8 cellular contexts compared by ENCODE assay signal in genomic region chr11:6481012-6481923, GRCh38. TPM values are rescaled to one million over a fixed set of nuclear protein-coding genes. Genes with fewer than 3 reads are reported as not detected.
DNase-seq lines count a peak whose midpoint lies in the region; ATAC-seq and TF ChIP-seq lines count a peak whose summit lies in the region.

Gene ARFIP2 (minus strand): TSS chr11:6481331. CDS start chr11:6480421, 910 bp downstream.
Gene TIMM10B (plus strand): TSS chr11:6481501. CDS start chr11:6481517, 16 bp downstream.

- peak within 1 kb of the TSS; percentile 58 to 87 (median 76) for H3K4me3 ChIP-seq in spleen

- DNase-seq in AG08396 (ENCODE audit: low spot score) (peak; percentile 97), NCI-H345 treated with DMSO at 0.1 percent for 48 hours (lab: John Stamatoyannopoulos, UW; ENCODE audit: unreplicated experiment) (peak; percentile 91), inferior parietal cortex (ENCODE audit: extremely low spot score) (peak; percentile 98), spleen (peak; percentile 100)
- DNase-seq in activated CD4-positive, CD25-positive, alpha-beta regulatory T cell (lab: John Stamatoyannopoulos, UW) = peak; percentile 86 to 97 (median 94)
- DNase-seq in central memory CD4-positive, alpha-beta T cell = peak; percentile 93

- H3K27me3 ChIP-seq in spleen (replicated peaks in 1 of 7) = no peaks in the 10 kb centered on the region

- H3K4me1 ChIP-seq in spleen = peaks cover 25 to 73% (median 42%) of the 10 kb centered on the region in 6 donors

- intact Hi-C loops in spleen (cut with DNase I; ENCODE audit: low total_unique reads) = no loop called here

- peak in 1 of 11 experiments; percentile 42 for TF ChIP-seq CTCF in spleen (IDR thresholded peaks at IDR 0.05 in 8 of 11, conservative IDR thresholded peaks at IDR 0.05 in 3 of 11)

- no peaks in the 10 kb centered on the region for H3K9me3 ChIP-seq in spleen

- H3K36me3 ChIP-seq in spleen = peaks cover 0 to 77% (median 58%) of the 10 kb centered on the region in 6 donors

- peak within 1 kb of the TSS; percentile 89 to 95 (median 94) for H3K27ac ChIP-seq in spleen

- TF ChIP-seq POLR2A in spleen (IDR thresholded peaks at IDR 0.05) = peak; percentile 42 to 71 (median 55)

- WGBS in spleen, 5 donors = 0 to 1% (median 0%) methylated on average over 31 to 66 of the region's 66 CpGs

- ATAC-seq in GM19023 (IDR thresholded peaks at IDR 0.05; ENCODE audit: unreplicated experiment) (peak; percentile 100), HG03280 (IDR thresholded peaks at IDR 0.05; ENCODE audit: unreplicated experiment) (peak; percentile 99)

RNA-seq across cellular contexts. Expression of gene ARFIP2, which starts in this region (rescaled TPM):
- total RNA-seq in spleen = 10 to 100 TPM; 29.8 to 72.7 (median 37.1) TPM
- 10 to 100 TPM; 23.4 to 36.5 (median 35.8) TPM for polyA plus RNA-seq in spleen

RNA-seq across cellular contexts. Expression of gene TIMM10B, which starts in this region (rescaled TPM):
- total RNA-seq in spleen = 10 to 100 TPM; 32.7 to 71.3 (median 46.9) TPM
- 10 to 100 TPM; 10.7 to 33.8 (median 19.8) TPM for polyA plus RNA-seq in spleen

Comparison
In these comparisons a context has a peak if more than half of its experiments do, and no peak if none do; other contexts are left out.
1. Peak in every context shown above with its lines: DNase-seq, ATAC-seq, H3K4me3 ChIP-seq and H3K27ac ChIP-seq.